9 cellular contexts compared by ENCODE assay signal in the genomic region with DNA sequence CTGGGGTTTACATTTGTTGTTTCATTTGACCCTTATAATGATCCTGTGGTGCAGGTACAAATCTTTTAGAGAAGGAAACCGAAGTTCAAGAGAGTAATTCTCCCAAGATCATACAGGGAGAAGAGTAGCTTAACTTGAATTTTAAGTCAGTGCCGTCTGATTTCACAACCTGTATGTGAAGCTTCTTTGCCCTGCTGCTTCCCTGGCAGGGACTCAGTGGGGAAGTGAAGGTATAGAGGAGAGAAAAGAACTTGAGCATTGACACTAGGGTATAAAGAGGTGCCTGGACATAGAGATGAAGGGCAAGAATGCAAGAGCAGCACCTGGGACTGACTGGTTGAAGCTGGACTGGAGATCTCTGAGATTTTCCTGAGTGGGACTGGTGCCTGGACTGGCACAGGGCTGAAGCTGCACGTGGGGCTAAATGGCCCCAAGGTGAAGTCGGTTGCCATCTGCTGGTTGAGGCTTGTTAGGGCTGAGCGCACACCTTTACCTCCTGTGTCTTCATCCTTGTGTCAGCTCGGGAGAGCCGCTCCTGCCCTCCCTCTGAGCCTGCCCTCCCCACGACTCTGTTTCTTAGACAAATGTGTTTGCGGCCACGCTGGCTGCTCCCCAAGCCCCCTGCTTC. TPM values are rescaled to one million over a fixed set of nuclear protein-coding genes. Genes with fewer than 3 reads are reported as not detected.
DNase-seq lines count a peak whose midpoint lies in the region; ATAC-seq and TF ChIP-seq lines count a peak whose summit lies in the region.
"Had no signal": no experiment of that assay in that cellular context is flagged by ENCODE, and none has a peak within 500 bp of the region (broad histone marks: within the 10 kb centered on the region; RNA-seq: fewer than 3 reads in every experiment).

No MANE protein-coding gene starts in this region.

- peaks cover 4% of the 10 kb centered on the region for H3K36me3 Mint-ChIP-seq in nephron (ENCODE audit: low read depth)

- TF ChIP-seq EP300 in Ishikawa (IDR thresholded peaks at IDR 0.05; ENCODE audit: borderline replicate concordance): no peak

- no peak overlapping the region for H3K4me3 Mint-ChIP-seq in nephron

- intact Hi-C loops in vagina (cut with DNase I): no loop called here

- H3K9me3 ChIP-seq in vagina: no peaks in the 10 kb centered on the region

- DNase-seq in GDM1 (lab: John Stamatoyannopoulos, UW) (peak; percentile 8), vagina (ENCODE audit: extremely low spot score in 2 of 2) (no peak), DMS79 treated with DMSO at 0.1 percent for 48 hours (lab: John Stamatoyannopoulos, UW) (no peak)
- DNase-seq in activated CD4-positive, alpha-beta T cell treated with anti-CD3 and anti-CD28 coated beads for 4 hours: peak; percentile 53 to 59
- DNase-seq in effector CD4-positive, alpha-beta T cell: peak; percentile 43

- H3K9me3 Mint-ChIP-seq in nephron: no peaks in the 10 kb centered on the region

- TF ChIP-seq CTCF in nephron (IDR thresholded peaks at IDR 0.05; ENCODE audit: unreplicated experiment in 3 of 3): peak; percentile 20 to 43 (median 26)
- peak in 2 of 3 experiments; percentile 16 to 21 for TF ChIP-seq CTCF in vagina (IDR thresholded peaks at IDR 0.05)

- TF ChIP-seq POLR2A in vagina (IDR thresholded peaks at IDR 0.05): no peak

- TF ChIP-seq RAD21 in Ishikawa (IDR thresholded peaks at IDR 0.05; ENCODE audit: low read depth): peak; percentile 63

- no peak overlapping the region for H3K4me3 ChIP-seq in vagina
- H3K4me3 ChIP-seq: SK-N-MC had no signal

- peak; percentile 61 for ATAC-seq in GM21529 (IDR thresholded peaks at IDR 0.05; ENCODE audit: unreplicated experiment)

- peaks cover 17% of the 10 kb centered on the region for H3K4me1 ChIP-seq in vagina

- H3K27me3 Mint-ChIP-seq in nephron (ENCODE audit: low read depth): peaks cover 35% of the 10 kb centered on the region

- no peaks in the 10 kb centered on the region for H3K27me3 ChIP-seq in vagina

- H3K27ac ChIP-seq in vagina: no peak overlapping the region
- H3K27ac ChIP-seq: SK-N-MC had no signal

- no peaks in the 10 kb centered on the region for H3K36me3 ChIP-seq in vagina

- peaks cover 19% of the 10 kb centered on the region for H3K4me1 Mint-ChIP-seq in nephron

- no peak overlapping the region for H3K27ac Mint-ChIP-seq in nephron

TF ChIP-seq in Ishikawa, 13 proteins besides CTCF, POLR2A, EP300 and RAD21:
- TF ChIP-seq, protein P1, sequence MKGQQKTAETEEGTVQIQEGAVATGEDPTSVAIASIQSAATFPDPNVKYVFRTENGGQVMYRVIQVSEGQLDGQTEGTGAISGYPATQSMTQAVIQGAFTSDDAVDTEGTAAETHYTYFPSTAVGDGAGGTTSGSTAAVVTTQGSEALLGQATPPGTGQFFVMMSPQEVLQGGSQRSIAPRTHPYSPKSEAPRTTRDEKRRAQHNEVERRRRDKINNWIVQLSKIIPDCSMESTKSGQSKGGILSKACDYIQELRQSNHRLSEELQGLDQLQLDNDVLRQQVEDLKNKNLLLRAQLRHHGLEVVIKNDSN (IDR thresholded peaks at IDR 0.05): peak; percentile 42; the same call in 1 of the 2 replicates
- TF ChIP-seq CEBPB (IDR thresholded peaks at IDR 0.05) (no peak), MAX (IDR thresholded peaks at IDR 0.05) (peak; percentile 77)

RNA-seq across cellular contexts. Expression of gene FARS2, which starts 41.8 kb away (rescaled TPM):
- 16.5 TPM for total RNA-seq in vagina

RNA-seq across cellular contexts. Expression of gene LYRM4, which starts 42.4 kb away (rescaled TPM):
- 19.2 TPM for total RNA-seq in vagina

Comparison
In these comparisons a context has a peak if more than half of its experiments do, and no peak if none do; other contexts are left out.
1. DNase-seq: peak in GDM1 (single experiment), activated CD4-positive, alpha-beta T cell treated with anti-CD3 and anti-CD28 coated beads for 4 hours (2 of 2) and effector CD4-positive, alpha-beta T cell (single experiment); none in vagina (0 of 2) and DMS79 treated with DMSO at 0.1 percent for 48 hours (single experiment).